1 cellular context compared by ENCODE assay signal in genomic region chr12:104347374-104348075, GRCh38.
TF ChIP-seq lines count a peak whose summit lies in the region.

No MANE protein-coding gene starts in this region.

TF ChIP-seq in HepG2, 621 proteins besides CTCF, POLR2A, EP300 and RAD21 (continued from another document):
- TF ChIP-seq, protein P1, sequence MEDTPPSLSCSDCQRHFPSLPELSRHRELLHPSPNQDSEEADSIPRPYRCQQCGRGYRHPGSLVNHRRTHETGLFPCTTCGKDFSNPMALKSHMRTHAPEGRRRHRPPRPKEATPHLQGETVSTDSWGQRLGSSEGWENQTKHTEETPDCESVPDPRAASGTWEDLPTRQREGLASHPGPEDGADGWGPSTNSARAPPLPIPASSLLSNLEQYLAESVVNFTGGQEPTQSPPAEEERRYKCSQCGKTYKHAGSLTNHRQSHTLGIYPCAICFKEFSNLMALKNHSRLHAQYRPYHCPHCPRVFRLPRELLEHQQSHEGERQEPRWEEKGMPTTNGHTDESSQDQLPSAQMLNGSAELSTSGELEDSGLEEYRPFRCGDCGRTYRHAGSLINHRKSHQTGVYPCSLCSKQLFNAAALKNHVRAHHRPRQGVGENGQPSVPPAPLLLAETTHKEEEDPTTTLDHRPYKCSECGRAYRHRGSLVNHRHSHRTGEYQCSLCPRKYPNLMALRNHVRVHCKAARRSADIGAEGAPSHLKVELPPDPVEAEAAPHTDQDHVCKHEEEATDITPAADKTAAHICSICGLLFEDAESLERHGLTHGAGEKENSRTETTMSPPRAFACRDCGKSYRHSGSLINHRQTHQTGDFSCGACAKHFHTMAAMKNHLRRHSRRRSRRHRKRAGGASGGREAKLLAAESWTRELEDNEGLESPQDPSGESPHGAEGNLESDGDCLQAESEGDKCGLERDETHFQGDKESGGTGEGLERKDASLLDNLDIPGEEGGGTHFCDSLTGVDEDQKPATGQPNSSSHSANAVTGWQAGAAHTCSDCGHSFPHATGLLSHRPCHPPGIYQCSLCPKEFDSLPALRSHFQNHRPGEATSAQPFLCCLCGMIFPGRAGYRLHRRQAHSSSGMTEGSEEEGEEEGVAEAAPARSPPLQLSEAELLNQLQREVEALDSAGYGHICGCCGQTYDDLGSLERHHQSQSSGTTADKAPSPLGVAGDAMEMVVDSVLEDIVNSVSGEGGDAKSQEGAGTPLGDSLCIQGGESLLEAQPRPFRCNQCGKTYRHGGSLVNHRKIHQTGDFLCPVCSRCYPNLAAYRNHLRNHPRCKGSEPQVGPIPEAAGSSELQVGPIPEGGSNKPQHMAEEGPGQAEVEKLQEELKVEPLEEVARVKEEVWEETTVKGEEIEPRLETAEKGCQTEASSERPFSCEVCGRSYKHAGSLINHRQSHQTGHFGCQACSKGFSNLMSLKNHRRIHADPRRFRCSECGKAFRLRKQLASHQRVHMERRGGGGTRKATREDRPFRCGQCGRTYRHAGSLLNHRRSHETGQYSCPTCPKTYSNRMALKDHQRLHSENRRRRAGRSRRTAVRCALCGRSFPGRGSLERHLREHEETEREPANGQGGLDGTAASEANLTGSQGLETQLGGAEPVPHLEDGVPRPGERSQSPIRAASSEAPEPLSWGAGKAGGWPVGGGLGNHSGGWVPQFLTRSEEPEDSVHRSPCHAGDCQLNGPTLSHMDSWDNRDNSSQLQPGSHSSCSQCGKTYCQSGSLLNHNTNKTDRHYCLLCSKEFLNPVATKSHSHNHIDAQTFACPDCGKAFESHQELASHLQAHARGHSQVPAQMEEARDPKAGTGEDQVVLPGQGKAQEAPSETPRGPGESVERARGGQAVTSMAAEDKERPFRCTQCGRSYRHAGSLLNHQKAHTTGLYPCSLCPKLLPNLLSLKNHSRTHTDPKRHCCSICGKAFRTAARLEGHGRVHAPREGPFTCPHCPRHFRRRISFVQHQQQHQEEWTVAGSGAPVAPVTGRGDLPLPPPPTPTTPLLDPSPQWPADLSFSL (CRISPR knock-in tag; IDR thresholded peaks at IDR 0.05): no peak
- TF ChIP-seq RBM22 (optimal IDR thresholded peaks at IDR 0.05; ENCODE audit: low read length) (peak; percentile 63), NFE2L2 (IDR thresholded peaks at IDR 0.05; ENCODE audit: low read length) (no peak), ZNF460 (CRISPR knock-in tag; IDR thresholded peaks at IDR 0.05; ENCODE audit: borderline replicate concordance) (no peak), ZNF792 (CRISPR knock-in tag; IDR thresholded peaks at IDR 0.05) (no peak)
